ENCODE assay signal across 21 cellular contexts in the genomic region with DNA sequence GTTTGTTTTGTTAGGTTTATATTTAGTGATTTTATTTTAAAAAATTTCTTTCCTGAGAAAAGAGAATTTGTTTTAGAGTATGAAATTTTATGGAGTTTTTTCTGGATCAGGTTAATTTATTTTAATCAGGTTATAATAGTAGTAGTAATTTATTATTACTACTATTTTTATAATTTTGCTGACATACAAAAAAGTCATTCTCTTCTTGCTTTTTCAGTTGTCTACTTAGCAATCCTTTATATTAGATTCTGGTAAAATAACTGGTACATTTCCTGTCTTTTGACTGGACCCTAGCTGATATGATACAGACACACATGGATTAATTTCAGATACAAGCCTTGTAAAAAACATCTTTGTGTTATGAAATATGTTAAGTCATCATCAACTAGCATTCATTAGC. TPM values are rescaled to one million over a fixed set of nuclear protein-coding genes. Genes with fewer than 3 reads are reported as not detected.
DNase-seq lines count a peak whose midpoint lies in the region; ATAC-seq, FAIRE-seq and TF ChIP-seq lines count a peak whose summit lies in the region.
"Had no signal": no experiment of that assay in that cellular context is flagged by ENCODE, and none has a peak within 500 bp of the region (broad histone marks: within the 10 kb centered on the region; RNA-seq: fewer than 3 reads in every experiment).

No MANE protein-coding gene starts in this region.

- no peaks in the 10 kb centered on the region for H3K27me3 Mint-ChIP-seq in GM23338 (ENCODE audit: insufficient read depth, low read depth, poor library complexity)
- H3K27me3 Mint-ChIP-seq in T-helper 17 cell, result no peaks in the 10 kb centered on the region
- H3K27me3 Mint-ChIP-seq: activated CD4-positive, alpha-beta memory T cell treated with anti-CD3 and anti-CD28 coated beads for 36 hours; activated naive CD8-positive, alpha-beta T cell treated with anti-CD3 and anti-CD28 coated beads for 36 hours; stimulated activated naive B cell treated with anti-CD40 and anti-IgM and Interleukin-4, amounts not matched to agents 10 μg/mL and 1 μg/mL and 100 μg/mL, for 72 hours had no signal

- H3K27me3 ChIP-seq in GM23338 (ENCODE audit: insufficient read depth), result no peaks in the 10 kb centered on the region
- no peaks in the 10 kb centered on the region for H3K27me3 ChIP-seq in iPS-18a (ENCODE audit: control insufficient read depth, insufficient read depth, low read length)
- no peaks in the 10 kb centered on the region for H3K27me3 ChIP-seq in left ventricle myocardium inferior (ENCODE audit: low read depth)
- H3K27me3 ChIP-seq: ascending aorta had no signal

- TF ChIP-seq CTCF in A549 (IDR thresholded peaks at IDR 0.05) (no peak), GM23338 (conservative IDR thresholded peaks at IDR 0.05; ENCODE audit: low read depth in 2 of 2) (no peak), GM20000 (IDR thresholded peaks at IDR 0.05; ENCODE audit: extremely low read depth, missing control alignments) (no peak), left ventricle myocardium inferior (IDR thresholded peaks at IDR 0.05; ENCODE audit: borderline replicate concordance) (no peak)

- no peak for DNase-seq in A549 (ENCODE audit: low read depth in 1 of 2, low spot score in 1 of 2)
- DNase-seq in GM23338 (ENCODE audit: low spot score), result no peak
- DNase-seq in T-helper 17 cell, result no peak
- no peak for DNase-seq in GM20000 (ENCODE audit: low spot score)
- no peak for DNase-seq in NCI-H510A treated with DMSO at 0.1 percent for 48 hours (lab: John Stamatoyannopoulos, UW)
- no peak for DNase-seq in COLO668 (lab: John Stamatoyannopoulos, UW; ENCODE audit: unreplicated experiment)
- no peak for DNase-seq in left ventricle myocardium inferior
- DNase-seq: activated CD4-positive, alpha-beta memory T cell treated with anti-CD3 and anti-CD28 coated beads for 36 hours; activated CD8-positive, alpha-beta memory T cell treated with anti-CD3 and anti-CD28 coated beads, Interleukin-2, amount 50 U/mL, for 48 hours; activated naive CD8-positive, alpha-beta T cell treated with anti-CD3 and anti-CD28 coated beads for 36 hours; central memory CD4-positive, alpha-beta T cell; mesenchymal stem cell; NCI-H1105; NCI-H524; occipital lobe; RPMI8226; stimulated activated CD4-positive, alpha-beta T cell treated with anti-CD3 and anti-CD28 coated beads, Interleukin-2, amount 100 ng/mL, for 48 hours; stimulated activated naive B cell treated with anti-CD40 and anti-IgM and Interleukin-4, amounts not matched to agents 10 μg/mL and 1 μg/mL and 100 μg/mL, for 72 hours had no signal

- TF ChIP-seq RAD21 in A549 (conservative IDR thresholded peaks at IDR 0.05 in 1 of 2, IDR thresholded peaks at IDR 0.05 in 1 of 2), result no peak

- H3K4me3 Mint-ChIP-seq in GM23338 (no peak overlapping the region), T-helper 17 cell (no peak overlapping the region)
- H3K4me3 Mint-ChIP-seq: activated CD4-positive, alpha-beta memory T cell treated with anti-CD3 and anti-CD28 coated beads for 36 hours; activated naive CD8-positive, alpha-beta T cell treated with anti-CD3 and anti-CD28 coated beads for 36 hours; stimulated activated naive B cell treated with anti-CD40 and anti-IgM and Interleukin-4, amounts not matched to agents 10 μg/mL and 1 μg/mL and 100 μg/mL, for 72 hours had no signal

- no peaks in the 10 kb centered on the region for H3F3A ChIP-seq in GM23338 (replicated peaks; ENCODE audit: low read depth)

- H3K4me3 ChIP-seq in A549, result no peak overlapping the region
- no peak overlapping the region for H3K4me3 ChIP-seq in GM23338
- H3K4me3 ChIP-seq in iPS-18a (ENCODE audit: low read length), result no peak overlapping the region
- no peak overlapping the region for H3K4me3 ChIP-seq in left ventricle myocardium inferior
- H3K4me3 ChIP-seq: ascending aorta had no signal

- TF ChIP-seq POLR2A in A549 (IDR thresholded peaks at IDR 0.05; ENCODE audit: low read length), result no peak

- H3K36me3 Mint-ChIP-seq in GM23338 (ENCODE audit: low read depth) (peaks cover 13% of the 10 kb centered on the region; the same call in 1 of the 3 replicates), T-helper 17 cell (ENCODE audit: low read depth) (peaks cover 4% of the 10 kb centered on the region)

- H2AFZ ChIP-seq in GM23338, result no peak overlapping the region

- H3K27ac Mint-ChIP-seq in GM23338 (peak overlapping the region; percentile 11; the same call in 1 of the 2 replicates), T-helper 17 cell (peak overlapping the region; percentile 27)
- H3K27ac Mint-ChIP-seq: activated CD4-positive, alpha-beta memory T cell treated with anti-CD3 and anti-CD28 coated beads for 36 hours; activated naive CD8-positive, alpha-beta T cell treated with anti-CD3 and anti-CD28 coated beads for 36 hours; stimulated activated naive B cell treated with anti-CD40 and anti-IgM and Interleukin-4, amounts not matched to agents 10 μg/mL and 1 μg/mL and 100 μg/mL, for 72 hours had no signal

- POLR2A ChIA-PET in A549 (lab: Yijun Ruan, JAX), result no interaction called here

- no peaks in the 10 kb centered on the region for H3K9me2 ChIP-seq in GM23338 (ENCODE audit: insufficient read depth)

- intact Hi-C loops in left ventricle myocardium inferior (cut with micrococcal nuclease), result no loop called here

- FAIRE-seq in A549 (lab: Jason Lieb, UNC), result no peak

- 0 out of 2 replicates have a peak, but pooled peaks cover 3% of the 10 kb centered on the region for H4K20me1 ChIP-seq in GM23338 (replicated peaks; ENCODE audit: insufficient read depth)

- H3K9me3 Mint-ChIP-seq in GM23338, result no peaks in the 10 kb centered on the region
- H3K9me3 Mint-ChIP-seq: activated CD4-positive, alpha-beta memory T cell treated with anti-CD3 and anti-CD28 coated beads for 36 hours; activated naive CD8-positive, alpha-beta T cell treated with anti-CD3 and anti-CD28 coated beads for 36 hours; stimulated activated naive B cell treated with anti-CD40 and anti-IgM and Interleukin-4, amounts not matched to agents 10 μg/mL and 1 μg/mL and 100 μg/mL, for 72 hours had no signal

- H3K79me2 ChIP-seq in GM23338 (replicated peaks; ENCODE audit: insufficient read depth), result peaks cover 85% of the 10 kb centered on the region

- H3K9me3 ChIP-seq in A549, result no peaks in the 10 kb centered on the region
- H3K9me3 ChIP-seq in T-helper 17 cell (ENCODE audit: control insufficient read depth, low read length, poor library complexity, severe bottlenecking), result no peaks in the 10 kb centered on the region
- H3K9me3 ChIP-seq in iPS-18a (ENCODE audit: control insufficient read depth, low read depth, low read length), result no peaks in the 10 kb centered on the region
- no peaks in the 10 kb centered on the region for H3K9me3 ChIP-seq in left ventricle myocardium inferior (replicated peaks)
- H3K9me3 ChIP-seq: ascending aorta had no signal

- no peak overlapping the region for H3K9ac ChIP-seq in iPS-18a (ENCODE audit: low read length)

- H3K4me1 ChIP-seq in A549, result peaks cover 43% of the 10 kb centered on the region
- H3K4me1 ChIP-seq in GM23338 (ENCODE audit: insufficient read depth), result peaks cover 36% of the 10 kb centered on the region
- peaks cover 41% of the 10 kb centered on the region for H3K4me1 ChIP-seq in iPS-18a (ENCODE audit: control insufficient read depth, low read depth, low read length)
- H3K4me1 ChIP-seq in left ventricle myocardium inferior, result peaks cover 49% of the 10 kb centered on the region

- CTCF ChIA-PET in A549 (lab: Yijun Ruan, JAX), result interaction anchor here (0.9 kb wide), 2 partner anchors 49 to 56 kb away, joined by 3 read pairs; no protein-coding TSS in a partner anchor

- TF ChIP-seq EP300 in A549 (IDR thresholded peaks at IDR 0.05), result no peak

- H3K4me2 ChIP-seq in A549 (peak overlapping the region; percentile 33; the same call in 2 of the 3 replicates), GM23338 (0 out of 2 replicates have a peak overlapping the region, but pooled peaks have one; percentile 30)

- no peak for ATAC-seq in A549
- ATAC-seq in GM23338, result no peak
- ATAC-seq in T-helper 17 cell, result no peak
- ATAC-seq: stimulated activated naive B cell treated with anti-CD40 and anti-IgM and Interleukin-4, amounts not matched to agents 10 μg/mL and 1 μg/mL and 100 μg/mL, for 72 hours had no signal

- H3K36me3 ChIP-seq in GM23338 (ENCODE audit: insufficient read depth), result no peaks in the 10 kb centered on the region
- H3K36me3 ChIP-seq in iPS-18a (ENCODE audit: control insufficient read depth, low read depth, low read length), result no peaks in the 10 kb centered on the region
- H3K36me3 ChIP-seq in left ventricle myocardium inferior, result peaks cover 5% of the 10 kb centered on the region

- H3K4me1 Mint-ChIP-seq in GM23338, result peaks cover 55% of the 10 kb centered on the region
- H3K4me1 Mint-ChIP-seq in T-helper 17 cell, result peaks cover 39% of the 10 kb centered on the region

- H3K27ac ChIP-seq in A549 (no peak overlapping the region), GM23338 (ENCODE audit: low read depth) (no peak overlapping the region), iPS-18a (ENCODE audit: low read length) (peak overlapping the region; percentile 64), left ventricle myocardium inferior (replicated peaks) (no peak overlapping the region)
- H3K27ac ChIP-seq: ascending aorta, C4-2B had no signal

TF ChIP-seq in A549, 52 proteins besides CTCF, POLR2A, EP300 and RAD21:
- no peak for TF ChIP-seq PHF8 (IDR thresholded peaks at IDR 0.05; ENCODE audit: borderline replicate concordance, low read depth)
- TF ChIP-seq MAFK (IDR thresholded peaks at IDR 0.05; ENCODE audit: partially characterized antibody), result peak; percentile 75
TF ChIP-seq in A549: peak in this region for 1.

TF ChIP-seq in GM23338, 12 proteins besides CTCF, POLR2A, EP300 and RAD21:
- TF ChIP-seq CREB1 (CRISPR knock-in tag; IDR thresholded peaks at IDR 0.05; ENCODE audit: low read depth) (no peak), EZH2 (IDR thresholded peaks at IDR 0.05; ENCODE audit: low read depth, unreplicated experiment) (no peak), ZNF331 (CRISPR knock-in tag; IDR thresholded peaks at IDR 0.05; ENCODE audit: low read depth) (no peak)

RNA-seq across cellular contexts. Expression of gene CASD1, which starts 5.3 kb away (rescaled TPM):
- polyA plus RNA-seq in A549 (2011; rRNA removed) (26.8 and 35.4 TPM in 2 replicates), A549 (2017; fragmentation: RNase III; extraction: RNeasy Plus Mini Kit Qiagen cat#74134 plus additional on column Dnase treatment) (13.6 to 16.6 TPM (median 16.3 TPM) in 3 replicates), GM23338 (2016; fragmentation: Nextera tagmentation; extraction: Ambion mirVana) (14.3 and 15.5 TPM in 2 replicates)
- polyA plus RNA-seq in A549 (2012; cell fraction: cytosol; rRNA removed), result 4.8 and 6.3 TPM in 2 replicates
- 4.8 and 9.0 TPM in 2 replicates for polyA plus RNA-seq in A549 (2012; cell fraction: nucleus; rRNA removed)
- polyA minus RNA-seq in A549 (2011; rRNA and poly(A)+ RNA removed), result 9.8 and 14.2 TPM in 2 replicates
- total RNA-seq in GM23338 (2014; rRNA removed; shearing (Covaris generic)), result 38.1 and 39.0 TPM in 2 replicates
- total RNA-seq in T-helper 17 cell (10 to 100 TPM; 18.4 to 22.9 TPM), left ventricle myocardium inferior (19.2 TPM)
